19 cellular contexts compared by ENCODE assay signal in the genomic region with DNA sequence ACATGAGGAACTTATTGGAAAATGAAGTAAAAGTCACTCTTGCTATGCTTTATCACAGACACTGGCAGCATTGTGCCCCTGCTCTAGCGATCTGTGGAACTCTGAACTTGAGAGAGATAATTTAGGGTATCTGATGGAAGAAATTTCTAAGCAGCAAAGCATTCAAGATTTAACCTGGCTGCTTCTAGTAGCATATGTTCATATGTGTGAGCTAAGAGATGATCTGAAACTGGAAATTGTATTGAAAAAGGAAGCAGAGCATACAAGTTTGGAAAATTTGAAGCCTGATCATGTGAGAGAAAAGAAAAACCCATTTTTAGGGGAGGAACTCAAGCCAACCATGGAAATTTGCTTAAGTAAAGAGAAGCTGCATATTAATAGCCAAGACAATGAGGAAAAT.
A peak's percentile ranks its signal among the peaks of the same experiment; 100 is the strongest.
DNase-seq lines count a peak whose midpoint lies in the region; ATAC-seq and TF ChIP-seq lines count a peak whose summit lies in the region.
"Had no signal": no experiment of that assay in that cellular context is flagged by ENCODE, and none has a peak within 500 bp of the region (broad histone marks: within the 10 kb centered on the region; RNA-seq: fewer than 3 reads in every experiment).

No MANE protein-coding gene starts in this region.

- no peaks in the 10 kb centered on the region for H3K4me1 ChIP-seq in HEK293 (ENCODE audit: control insufficient read depth, insufficient read depth, low read length)
- H3K4me1 ChIP-seq: A549; BLaER1 treated with 17β-estradiol and CSF1 and Interleukin-3, amounts not matched to agents 10 nM and 100 nM; Caco-2 had no signal

- no peaks in the 10 kb centered on the region for H3K9me3 ChIP-seq in HEK293 (ENCODE audit: control insufficient read depth, insufficient read depth, low read depth, low read length)
- H3K9me3 ChIP-seq: A549 had no signal

- CTCF ChIA-PET in activated naive CD4-positive, alpha-beta T cell treated with anti-CD3 and anti-CD28 coated beads, Interleukin-2, amount 10 ng/mL, durations not matched to agents 7 days and 5 days (lab: Charles Lee): no interaction called here
- CTCF ChIA-PET in HEK293 (lab: Yijun Ruan, JAX): no interaction called here

- no peak for ATAC-seq in GM18517 (IDR thresholded peaks at IDR 0.05; ENCODE audit: unreplicated experiment)
- ATAC-seq in GM18511 (IDR thresholded peaks at IDR 0.05; ENCODE audit: unreplicated experiment): no peak
- ATAC-seq: A549; CD8-positive, alpha-beta T cell had no signal

- H3K27ac Mint-ChIP-seq in activated naive CD4-positive, alpha-beta T cell treated with anti-CD3 and anti-CD28 coated beads, Interleukin-2, amount 50 U/mL, for 24 hours: peak overlapping the region; percentile 26
- no peak overlapping the region for H3K27ac Mint-ChIP-seq in activated naive CD4-positive, alpha-beta T cell treated with anti-CD3 and anti-CD28 coated beads, Interleukin-2, amount 10 ng/mL, durations not matched to agents 7 days and 5 days
- H3K27ac Mint-ChIP-seq: B cell; CD4-positive, alpha-beta T cell; CD8-positive, alpha-beta T cell had no signal

- POLR2A ChIA-PET in HEK293 (lab: Yijun Ruan, JAX): no interaction called here

- H3K4me1 Mint-ChIP-seq in activated naive CD4-positive, alpha-beta T cell treated with anti-CD3 and anti-CD28 coated beads, Interleukin-2, amount 50 U/mL, for 24 hours: no peaks in the 10 kb centered on the region
- no peaks in the 10 kb centered on the region for H3K4me1 Mint-ChIP-seq in activated naive CD4-positive, alpha-beta T cell treated with anti-CD3 and anti-CD28 coated beads, Interleukin-2, amount 10 ng/mL, durations not matched to agents 7 days and 5 days
- H3K4me1 Mint-ChIP-seq: B cell had no signal

- TF ChIP-seq CTCF in HEK293 (tag by site-specific recombination; IDR thresholded peaks at IDR 0.05): no peak

- no peaks in the 10 kb centered on the region for H3K27me3 Mint-ChIP-seq in activated naive CD4-positive, alpha-beta T cell treated with anti-CD3 and anti-CD28 coated beads, Interleukin-2, amount 50 U/mL, for 24 hours
- H3K27me3 Mint-ChIP-seq in activated naive CD4-positive, alpha-beta T cell treated with anti-CD3 and anti-CD28 coated beads, Interleukin-2, amount 10 ng/mL, durations not matched to agents 7 days and 5 days: no peaks in the 10 kb centered on the region
- H3K27me3 Mint-ChIP-seq: B cell; CD4-positive, alpha-beta T cell had no signal

- H3K4me3 ChIP-seq in HEK293 (ENCODE audit: low read depth, low read length): no peak overlapping the region
- H3K4me3 ChIP-seq: A549; BLaER1 treated with 17β-estradiol and CSF1 and Interleukin-3, amounts not matched to agents 10 nM and 100 nM had no signal

- H3K36me3 ChIP-seq in HEK293 (ENCODE audit: control insufficient read depth in 2 of 2, insufficient read depth in 1 of 2, low read length in 2 of 2): no peaks in the 10 kb centered on the region
- H3K36me3 ChIP-seq: BLaER1 treated with 17β-estradiol and CSF1 and Interleukin-3, amounts not matched to agents 10 nM and 100 nM had no signal

- H3K27ac ChIP-seq in HEK293 (ENCODE audit: extremely low read depth, low read depth, low read length): no peak overlapping the region
- peak overlapping the region; percentile 12 for H3K27ac ChIP-seq in temporal lobe (ENCODE audit: low read depth, low read length)
- H3K27ac ChIP-seq: 22Rv1; A549; BLaER1 treated with 17β-estradiol and CSF1 and Interleukin-3, amounts not matched to agents 10 nM and 100 nM; C4-2B had no signal

- H3K9me3 Mint-ChIP-seq in activated naive CD4-positive, alpha-beta T cell treated with anti-CD3 and anti-CD28 coated beads, Interleukin-2, amount 50 U/mL, for 24 hours: peaks cover 19% of the 10 kb centered on the region
- peaks cover 10% of the 10 kb centered on the region for H3K9me3 Mint-ChIP-seq in activated naive CD4-positive, alpha-beta T cell treated with anti-CD3 and anti-CD28 coated beads, Interleukin-2, amount 10 ng/mL, durations not matched to agents 7 days and 5 days

- no peaks in the 10 kb centered on the region for H3K36me3 Mint-ChIP-seq in activated naive CD4-positive, alpha-beta T cell treated with anti-CD3 and anti-CD28 coated beads, Interleukin-2, amount 50 U/mL, for 24 hours
- no peaks in the 10 kb centered on the region for H3K36me3 Mint-ChIP-seq in activated naive CD4-positive, alpha-beta T cell treated with anti-CD3 and anti-CD28 coated beads, Interleukin-2, amount 10 ng/mL, durations not matched to agents 7 days and 5 days
- H3K36me3 Mint-ChIP-seq: CD8-positive, alpha-beta T cell had no signal

- no peak for DNase-seq in activated naive CD4-positive, alpha-beta T cell treated with anti-CD3 and anti-CD28 coated beads, Interleukin-2, amount 10 ng/mL, durations not matched to agents 7 days and 5 days
- peak; percentile 7 for DNase-seq in amniotic epithelial cell (ENCODE audit: low read depth)
- DNase-seq: AML-193; Caco-2; Calu3; CD4-positive, alpha-beta T cell; CD8-positive, alpha-beta T cell; DMS79 treated with DMSO at 0.1 percent for 48 hours; GF-D8 had no signal

- H3K4me3 Mint-ChIP-seq in activated naive CD4-positive, alpha-beta T cell treated with anti-CD3 and anti-CD28 coated beads, Interleukin-2, amount 50 U/mL, for 24 hours: no peak overlapping the region
- no peak overlapping the region for H3K4me3 Mint-ChIP-seq in activated naive CD4-positive, alpha-beta T cell treated with anti-CD3 and anti-CD28 coated beads, Interleukin-2, amount 10 ng/mL, durations not matched to agents 7 days and 5 days
- H3K4me3 Mint-ChIP-seq: B cell; CD4-positive, alpha-beta T cell; CD8-positive, alpha-beta T cell had no signal

TF ChIP-seq in HEK293, 187 proteins besides CTCF, POLR2A, EP300 and RAD21:
- TF ChIP-seq, protein P1, sequence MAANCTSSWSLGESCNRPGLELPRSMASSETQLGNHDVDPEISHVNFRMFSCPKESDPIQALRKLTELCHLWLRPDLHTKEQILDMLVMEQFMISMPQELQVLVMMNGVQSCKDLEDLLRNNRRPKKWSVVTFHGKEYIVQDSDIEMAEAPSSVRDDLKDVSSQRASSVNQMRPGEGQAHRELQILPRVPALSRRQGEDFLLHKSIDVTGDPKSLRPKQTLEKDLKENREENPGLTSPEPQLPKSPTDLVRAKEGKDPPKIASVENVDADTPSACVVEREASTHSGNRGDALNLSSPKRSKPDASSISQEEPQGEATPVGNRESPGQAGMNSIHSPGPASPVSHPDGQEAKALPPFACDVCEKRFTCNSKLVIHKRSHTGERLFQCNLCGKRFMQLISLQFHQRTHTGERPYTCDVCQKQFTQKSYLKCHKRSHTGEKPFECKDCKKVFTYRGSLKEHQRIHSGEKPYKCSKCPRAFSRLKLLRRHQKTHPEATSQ (tag by site-specific recombination; IDR thresholded peaks at IDR 0.05): no peak
- TF ChIP-seq SETDB1 (IDR thresholded peaks at IDR 0.05; ENCODE audit: insufficient read length, low read length): peak; percentile 69
